Comparison of ENCODE assay signal across 21 cellular contexts in the genomic region with DNA sequence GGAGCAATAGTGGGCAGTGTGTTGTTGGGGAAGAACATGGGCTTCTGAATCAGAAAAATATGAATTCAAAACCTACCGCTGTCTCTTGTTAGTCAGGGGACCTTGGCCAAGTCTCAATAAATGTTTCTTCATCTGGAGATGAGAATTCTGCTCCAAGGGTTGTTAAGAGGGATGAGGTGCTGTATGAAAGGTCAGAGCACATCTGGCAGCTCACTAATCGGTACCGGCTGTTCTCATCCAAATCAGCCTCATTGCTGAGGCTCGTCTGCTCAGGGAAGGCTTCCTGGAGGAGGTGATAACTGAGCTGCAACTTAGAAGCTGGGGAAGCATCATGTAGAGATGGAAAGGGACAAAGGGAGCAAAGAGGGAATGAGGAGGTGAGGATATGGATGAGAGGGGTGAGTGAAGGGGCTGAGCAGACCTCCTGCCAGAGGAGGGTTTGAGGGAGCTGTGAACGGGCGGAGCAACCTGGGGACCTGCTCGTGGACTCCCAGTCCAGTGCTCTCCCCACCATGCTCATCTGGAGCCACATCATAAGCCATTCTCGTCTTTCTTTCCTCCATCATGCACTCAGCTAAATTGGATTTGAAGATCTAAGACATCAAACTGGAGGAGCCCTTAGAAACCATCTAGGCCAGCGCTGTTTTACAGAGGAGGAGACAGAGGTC. TPM values are rescaled to one million over a fixed set of nuclear protein-coding genes. Genes with fewer than 3 reads are reported as not detected.
A peak's percentile ranks its signal among the peaks of the same experiment; 100 is the strongest.
DNase-seq lines count a peak whose midpoint lies in the region; ATAC-seq, FAIRE-seq and TF ChIP-seq lines count a peak whose summit lies in the region.
"Had no signal": no experiment of that assay in that cellular context is flagged by ENCODE, and none has a peak within 500 bp of the region (broad histone marks: within the 10 kb centered on the region; RNA-seq: fewer than 3 reads in every experiment).

No MANE protein-coding gene starts in this region.

- no peak for TF ChIP-seq EP300 in K562 (IDR thresholded peaks at IDR 0.05; ENCODE audit: low read length)

- H3K4me3 ChIP-seq in GM23248 (no peak overlapping the region), K562 (no peak overlapping the region), prostate gland (no peak overlapping the region), vagina (no peak overlapping the region)
- H3K4me3 ChIP-seq: HAP-1 had no signal

- H3K9me3 ChIP-seq in GM23248 (ENCODE audit: low read depth) (no peaks in the 10 kb centered on the region), K562 (replicated peaks; ENCODE audit: control insufficient read depth, insufficient read depth, low read depth, low read length) (no peaks in the 10 kb centered on the region), prostate gland (no peaks in the 10 kb centered on the region), vagina (no peaks in the 10 kb centered on the region)
- H3K9me3 ChIP-seq: HAP-1 had no signal

- intact Hi-C loops in K562 (cut with micrococcal nuclease), result loop anchor here (10.0 kb wide), 1 partner anchor 356 kb away; no protein-coding TSS in a partner anchor
- intact Hi-C loops in prostate gland (cut with DNase I), result loop anchor here (10.0 kb wide), 2 partner anchors 226 to 446 kb away; a partner anchor contains a TSS
- intact Hi-C loops in vagina (cut with DNase I), result no loop called here

- no peaks in the 10 kb centered on the region for H3K9me1 ChIP-seq in K562 (ENCODE audit: control insufficient read depth, insufficient read depth, low read length)

- peak; percentile 22 for DNase-seq in GM23248
- DNase-seq in K562 (ENCODE audit: extremely low read depth in 1 of 4, low spot score in 3 of 4), result no peak
- no peak for DNase-seq in prostate gland (ENCODE audit: low spot score)
- no peak for DNase-seq in vagina (ENCODE audit: extremely low spot score in 2 of 2)
- no peak for DNase-seq in SIG-M5 treated with dmso at 0.1 percent for 504 hours (lab: John Stamatoyannopoulos, UW; ENCODE audit: unreplicated experiment)
- DNase-seq in OCI-M1 (lab: John Stamatoyannopoulos, UW), result no peak
- no peak for DNase-seq in glomerular visceral epithelial cell (ENCODE audit: extremely low spot score)
- DNase-seq: CD4-positive, alpha-beta T cell; DMS153; GDM1; KG1; MV-4-11; NCI-H1417; NCI-H187; NCI-H2107; NCI-H510A treated with DMSO at 0.1 percent for 48 hours; NCI-H82; PC-3; RPMI8226; SIG-M5 had no signal

- 54 to 60% methylated on average over 9 of the region's 9 CpGs for WGBS in GM23248 (ENCODE audit: low coverage in 1 of 2, low lambda C conversion rate in 2 of 2, missing lambda C conversion rate in 2 of 2), 2 experiments
- 5% methylated on average over 8 of the region's 9 CpGs for WGBS in K562 (ENCODE audit: insufficient coverage, low coverage, missing lambda C conversion rate)
- WGBS in prostate gland, result 88% methylated on average over 9 of the region's 9 CpGs

- in situ Hi-C loops in GM23248 (cut with MboI), result loop anchor here (5.0 to 10.0 kb wide), 3 partner anchors 104 to 746 kb away; a partner anchor contains a TSS
- in situ Hi-C loops in K562 (cut with MboI), result loop anchor here (5.0 kb wide), 3 partner anchors 104 to 744 kb away; a partner anchor contains a TSS

- no peak overlapping the region for H3K27ac ChIP-seq in GM23248
- H3K27ac ChIP-seq in K562 (ENCODE audit: extremely low read depth, low read depth, low read length), result no peak overlapping the region
- H3K27ac ChIP-seq in prostate gland, result peak overlapping the region; percentile 50 to 54
- peak overlapping the region; percentile 66 for H3K27ac ChIP-seq in vagina

- BruUV-seq in K562 (replicated peaks; lab: Mats Ljungman, UMichigan), result no TSS peak

- H4K20me1 ChIP-seq in GM23248 (ENCODE audit: insufficient read depth) (no peaks in the 10 kb centered on the region), K562 (replicated peaks; ENCODE audit: control insufficient read depth, insufficient read depth, low read length) (peaks cover 5% of the 10 kb centered on the region)

- CTCF ChIA-PET in K562 (lab: Yijun Ruan, JAX; ENCODE audit: low intra/inter-chr PET ratio), result interaction anchor here (2.5 to 3.6 kb wide), 2 partner anchors 104 to 449 kb away, joined by 15 to 56 read pairs; no protein-coding TSS in a partner anchor

- H3K9ac ChIP-seq in GM23248 (no peak overlapping the region), K562 (ENCODE audit: insufficient read depth in 1 of 2, low read depth in 2 of 2, low read length in 2 of 2) (0 out of 4 replicates have a peak overlapping the region, but pooled peaks of 1 of the 2 experiments have one; percentile 3)

- H3K9me2 ChIP-seq in GM23248 (ENCODE audit: insufficient read depth), result no peaks in the 10 kb centered on the region

- no peaks in the 10 kb centered on the region for H3K36me3 ChIP-seq in GM23248 (ENCODE audit: low read depth)
- H3K36me3 ChIP-seq in K562 (ENCODE audit: control insufficient read depth, insufficient read depth, low read length), result no peaks in the 10 kb centered on the region; the same call in 2 of the 3 replicates
- H3K36me3 ChIP-seq in prostate gland, result peaks cover 2 to 5% of the 10 kb centered on the region in 2 donors
- no peaks in the 10 kb centered on the region for H3K36me3 ChIP-seq in vagina
- H3K36me3 ChIP-seq: HAP-1 had no signal

- H2AFZ ChIP-seq in GM23248 (no peak overlapping the region), K562 (ENCODE audit: low read depth, low read length) (no peak overlapping the region)

- H3K79me2 ChIP-seq in GM23248 (ENCODE audit: insufficient read depth) (no peaks in the 10 kb centered on the region), K562 (ENCODE audit: control insufficient read depth, insufficient read depth, low read length) (no peaks in the 10 kb centered on the region)

- no peak for FAIRE-seq in K562 (lab: Jason Lieb, UNC)

- ATAC-seq in K562, result no peak
- ATAC-seq: PC-3 had no signal

- H3K4me2 ChIP-seq in GM23248 (ENCODE audit: unreplicated experiment), result no peak overlapping the region
- H3K4me2 ChIP-seq in K562 (ENCODE audit: insufficient read depth, low read length), result no peak overlapping the region

- H3K4me1 ChIP-seq in GM23248 (ENCODE audit: insufficient read depth) (peaks cover 7% of the 10 kb centered on the region; the same call in 1 of the 2 replicates), K562 (replicated peaks in 1 of 2; ENCODE audit: control insufficient read depth in 2 of 2, insufficient read depth in 2 of 2, low read length in 2 of 2) (peaks cover 8 to 12% of the 10 kb centered on the region in 2 experiments; a peak in 3 of 5 replicates), prostate gland (replicated peaks) (no peaks in the 10 kb centered on the region), vagina (peaks cover 26% of the 10 kb centered on the region)
- H3K4me1 ChIP-seq: HAP-1 had no signal

- H3K27me3 ChIP-seq in GM23248 (replicated peaks; ENCODE audit: insufficient read depth) (no peaks in the 10 kb centered on the region), K562 (ENCODE audit: control insufficient read depth in 2 of 2, insufficient read depth in 2 of 2, low read length in 2 of 2) (peaks cover 19 to 86% of the 10 kb centered on the region in 2 experiments), prostate gland (replicated peaks; ENCODE audit: insufficient read depth) (no peaks in the 10 kb centered on the region), vagina (no peaks in the 10 kb centered on the region)

- no peaks in the 10 kb centered on the region for H3F3A ChIP-seq in GM23248 (ENCODE audit: insufficient read depth)

- TF ChIP-seq CTCF in K562 (IDR thresholded peaks at IDR 0.05 in 2 of 3, conservative IDR thresholded peaks at IDR 0.05 in 1 of 3; ENCODE audit: insufficient read depth in 2 of 3, low read depth in 1 of 3, low read length in 3 of 3), result no peak
- TF ChIP-seq CTCF in prostate gland (IDR thresholded peaks at IDR 0.05), result no peak
- TF ChIP-seq CTCF in vagina (IDR thresholded peaks at IDR 0.05), result no peak

- POLR2A ChIA-PET in K562 (lab: Yijun Ruan, JAX), result interaction anchor here (0.6 kb wide), 2 partner anchors 460 to 603 kb away, joined by 3 to 4 read pairs; no protein-coding TSS in a partner anchor

- no peak for TF ChIP-seq RAD21 in K562 (CRISPR knock-in tag; conservative IDR thresholded peaks at IDR 0.05 in 1 of 2, IDR thresholded peaks at IDR 0.05 in 1 of 2)

- no peak for TF ChIP-seq POLR2A in K562 (conservative IDR thresholded peaks at IDR 0.05)
- no peak for TF ChIP-seq POLR2A in prostate gland (IDR thresholded peaks at IDR 0.05)
- no peak for TF ChIP-seq POLR2A in vagina (IDR thresholded peaks at IDR 0.05)

TF ChIP-seq in K562, 482 proteins besides CTCF, POLR2A, EP300 and RAD21:
- TF ChIP-seq ZFP36 (IDR thresholded peaks at IDR 0.05; ENCODE audit: low read depth, low read length, partially characterized antibody), result peak; percentile 61
- no peak for TF ChIP-seq ZKSCAN3 (CRISPR knock-in tag; IDR thresholded peaks at IDR 0.05)

RNA-seq across cellular contexts. Expression of gene GREB1, which starts 47.4 kb away (rescaled TPM):
- not detected in 2 replicates for total RNA-seq in GM23248 (2014; rRNA removed; shearing (Covaris generic))
- 0.05 TPM in 1 of 2 replicates, not detected in the other for polyA plus RNA-seq in GM23248 (2016; fragmentation: Nextera tagmentation; extraction: Ambion mirVana)
- 0.21 and 0.90 TPM in 2 replicates for total RNA-seq in K562 (2011; cell fraction: chromatin; rRNA removed; ENCODE audit: low replicate concordance)
- 0.33 and 1.2 TPM in 2 replicates for total RNA-seq in K562 (2011; cell fraction: nucleolus; rRNA removed)
- total RNA-seq in K562 (2011; cell fraction: nucleoplasm; rRNA removed), result not detected in 2 replicates
- total RNA-seq in K562 (2014; rRNA removed), result 0.65 TPM in 1 of 2 replicates, not detected in the other
- total RNA-seq in K562 (2014; rRNA removed; fragmentation: Illumina TruSeq; extraction: Trizol), result 0.44 TPM in 1 of 2 replicates, not detected in the other
- total RNA-seq in K562 (2015; rRNA removed; fragmentation: Illumina TruSeq; extraction: Trizol), result 0.07 and 0.19 TPM in 2 replicates
- total RNA-seq in K562 (2021), result 0.42 and 1.3 TPM in 2 replicates
- 0.07 and 0.22 TPM in 2 replicates for polyA plus RNA-seq in K562 (2011; rRNA removed)
- polyA plus RNA-seq in K562 (2011; cell fraction: cytosol; rRNA removed), result 0.15 and 0.21 TPM in 2 replicates
- 0.04 and 0.13 TPM in 2 replicates for polyA plus RNA-seq in K562 (2011; cell fraction: nucleus; rRNA removed)
- 0.15 and 0.16 TPM in 2 replicates for polyA plus RNA-seq in K562 (2012)
- polyA plus RNA-seq in K562 (2014; fragmentation: Illumina TruSeq; extraction: Trizol), result 0.07 and 0.09 TPM in 2 replicates
- under 1 TPM; 0.04 to 0.11 TPM for polyA plus RNA-seq in K562 (2014; fragmentation: Nextera tagmentation; extraction: Ambion mirVana)
- 0.58 and 0.86 TPM in 2 replicates for polyA plus RNA-seq in K562 (2014; rRNA removed)
- polyA minus RNA-seq in K562 (2011; rRNA and poly(A)+ RNA removed), result not detected in 2 replicates
- not detected in 2 replicates for polyA minus RNA-seq in K562 (2011; cell fraction: cytosol; rRNA and poly(A)+ RNA removed)
- polyA minus RNA-seq in K562 (2011; cell fraction: nucleus; rRNA and poly(A)+ RNA removed), result not detected in 2 replicates
- 100 to 1,000 TPM; 224 to 392 TPM for total RNA-seq in prostate gland
- 35.4 TPM for total RNA-seq in vagina

Comparison
In these comparisons a context has a peak if more than half of its experiments do, and no peak if none do; other contexts are left out.
1. H3K27ac ChIP-seq: peak in prostate gland (2 of 2) and vagina (single experiment); none in GM23248 (single experiment) and K562 (single experiment).
2. RNA of gene GREB1, which starts 47.4 kb away (total RNA-seq): 224 to 392 TPM in prostate gland and 35.4 TPM in vagina (single experiment); 0.07 to 1.3 TPM in K562 and not detected in GM23248; every median in the first group is over 10 times any median in the second.